ENCODE assay signal across 32 cellular contexts in the genomic region with DNA sequence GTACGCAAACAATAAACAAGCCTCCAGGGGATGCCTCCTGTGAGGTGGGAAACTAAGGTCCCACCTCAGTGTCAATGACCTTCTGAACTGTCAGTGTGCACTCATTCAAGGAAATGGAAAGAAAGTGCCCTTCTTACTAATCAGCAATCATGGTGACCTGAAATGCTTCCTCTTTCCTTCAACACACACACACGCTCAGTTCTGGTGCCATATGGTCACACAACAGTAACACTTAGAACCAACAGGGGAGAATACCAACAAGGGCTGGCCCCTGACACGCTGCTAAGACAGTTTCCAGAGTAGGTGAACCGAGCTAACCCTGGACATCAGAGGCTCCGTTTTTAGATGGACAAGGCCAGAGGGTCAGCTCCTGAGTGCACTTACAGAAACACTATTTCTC. TPM values are rescaled to one million over a fixed set of nuclear protein-coding genes. Genes with fewer than 3 reads are reported as not detected.
"Had no signal": no experiment of that assay in that cellular context is flagged by ENCODE, and none has a peak within 500 bp of the region (broad histone marks: within the 10 kb centered on the region; RNA-seq: fewer than 3 reads in every experiment).

No MANE protein-coding gene starts in this region.

- H3K27me3 ChIP-seq: body of pancreas, cardiac muscle cell, gastroesophageal sphincter, neutrophil, suprapubic skin, tibial nerve had no signal

- H3K36me3 ChIP-seq: cardiac muscle cell had no signal

- H3K4me1 ChIP-seq: body of pancreas, suprapubic skin had no signal

- H3K9me3 ChIP-seq: body of pancreas, gastroesophageal sphincter, neutrophil, suprapubic skin, tibial nerve had no signal

- DNase-seq: activated B cell treated with CpG ODN at 0.5 μM for 24 hours; activated CD4-positive, alpha-beta T cell treated with anti-CD3 and anti-CD28 coated beads, Interleukin-2, amount 50 U/mL, for 1 hour; activated CD8-positive, alpha-beta T cell treated with anti-CD3 and anti-CD28 coated beads for 36 hours; activated gamma-delta T cell treated with Interleukin-2 at 50 U/mL for 16 hours; activated T-cell treated with anti-CD3 and anti-CD28 coated beads, Interleukin-2, amount 50 U/mL, for 4 hours; anterior cingulate cortex; body of pancreas; cortex of kidney; effector memory CD8-positive, alpha-beta T cell; erythroblast; hippocampal formation; kidney; naive B cell; nephron progenitor cell; small intestine; stimulated activated CD4-positive, alpha-beta T cell treated with anti-CD3 and anti-CD28 coated beads, Interleukin-4, amount 100 ng/mL, for 24 hours; SW 1271; T-helper 9 cell had no signal

- H3K27ac ChIP-seq: body of pancreas, cardiac muscle cell, gastroesophageal sphincter, neutrophil, suprapubic skin, tibial nerve had no signal

- ATAC-seq: activated CD8-positive, alpha-beta T cell treated with anti-CD3 and anti-CD28 coated beads for 36 hours; activated naive CD4-positive, alpha-beta T cell treated with anti-CD3 and anti-CD28 coated beads, Interleukin-2, amount 50 U/mL, for 72 hours; activated T-cell treated with anti-CD3 and anti-CD28 coated beads, Interleukin-2, amount 50 U/mL, for 4 hours; activated T-helper 17 cell treated with anti-CD3 and anti-CD28 coated beads, Interleukin-2, amount 50 U/mL, for 72 hours; body of pancreas; effector memory CD8-positive, alpha-beta T cell; gastroesophageal sphincter; sciatic nerve; stimulated activated effector memory CD8-positive, alpha-beta T cell treated with anti-CD3 and anti-CD28 coated beads, Interleukin-12 subunit alpha, Interleukin-12 subunit beta, amount 100 ng/mL, for 72 hours had no signal

- H3K4me3 ChIP-seq: body of pancreas, cardiac muscle cell, gastroesophageal sphincter, suprapubic skin, tibial nerve had no signal

RNA-seq across cellular contexts. Expression of gene EFCAB10, which starts 42.1 kb away (rescaled TPM):
- total RNA-seq: activated B cell treated with CpG ODN at 0.5 μM for 24 hours; activated CD8-positive, alpha-beta T cell treated with anti-CD3 and anti-CD28 coated beads for 36 hours; activated naive CD4-positive, alpha-beta T cell treated with anti-CD3 and anti-CD28 coated beads, Interleukin-2, amount 50 U/mL, for 72 hours; activated T-cell treated with anti-CD3 and anti-CD28 coated beads, Interleukin-2, amount 50 U/mL, for 4 hours; activated T-helper 17 cell treated with anti-CD3 and anti-CD28 coated beads, Interleukin-2, amount 50 U/mL, for 72 hours; body of pancreas; cardiac muscle cell; chondrocyte; fibroblast of lung; lower leg skin; mesothelial cell of epicardium; osteocyte; sciatic nerve; suprapubic skin; tibial nerve had no signal
